In genomic region chr1:112255080-112255479, GRCh38 we compare ENCODE assay signal across 21 cellular contexts.
"Had no signal": no experiment of that assay in that cellular context is flagged by ENCODE, and none has a peak within 500 bp of the region (broad histone marks: within the 10 kb centered on the region; RNA-seq: fewer than 3 reads in every experiment).

No MANE protein-coding gene starts in this region.

- DNase-seq: activated CD4-positive, alpha-beta memory T cell treated with anti-CD3 and anti-CD28 coated beads for 36 hours; activated CD4-positive, alpha-beta T cell treated with anti-CD3 and anti-CD28 coated beads for 4 hours; activated naive CD4-positive, alpha-beta T cell; activated naive CD8-positive, alpha-beta T cell treated with anti-CD3 and anti-CD28 coated beads for 36 hours; body of pancreas; caudate nucleus; colonic mucosa; endodermal cell; islet precursor cell; left colon; nephron progenitor cell; occipital lobe; posterior cingulate gyrus; T-cell; transverse colon; uterus had no signal

- H3K27ac ChIP-seq: body of pancreas, colonic mucosa, epithelial cell of prostate, skin epidermis, suprapubic skin had no signal

- H3K4me3 ChIP-seq: body of pancreas, colonic mucosa, lung, skin epidermis, suprapubic skin, transverse colon, uterus had no signal

- ATAC-seq: body of pancreas, left colon, T-cell, WTC11 had no signal

- H3K9me3 ChIP-seq: body of pancreas, colonic mucosa, suprapubic skin, transverse colon, uterus had no signal

- H3K4me1 ChIP-seq: body of pancreas, colonic mucosa, suprapubic skin, transverse colon, uterus had no signal
